ENCODE assay signal across 12 cellular contexts in the genomic region with DNA sequence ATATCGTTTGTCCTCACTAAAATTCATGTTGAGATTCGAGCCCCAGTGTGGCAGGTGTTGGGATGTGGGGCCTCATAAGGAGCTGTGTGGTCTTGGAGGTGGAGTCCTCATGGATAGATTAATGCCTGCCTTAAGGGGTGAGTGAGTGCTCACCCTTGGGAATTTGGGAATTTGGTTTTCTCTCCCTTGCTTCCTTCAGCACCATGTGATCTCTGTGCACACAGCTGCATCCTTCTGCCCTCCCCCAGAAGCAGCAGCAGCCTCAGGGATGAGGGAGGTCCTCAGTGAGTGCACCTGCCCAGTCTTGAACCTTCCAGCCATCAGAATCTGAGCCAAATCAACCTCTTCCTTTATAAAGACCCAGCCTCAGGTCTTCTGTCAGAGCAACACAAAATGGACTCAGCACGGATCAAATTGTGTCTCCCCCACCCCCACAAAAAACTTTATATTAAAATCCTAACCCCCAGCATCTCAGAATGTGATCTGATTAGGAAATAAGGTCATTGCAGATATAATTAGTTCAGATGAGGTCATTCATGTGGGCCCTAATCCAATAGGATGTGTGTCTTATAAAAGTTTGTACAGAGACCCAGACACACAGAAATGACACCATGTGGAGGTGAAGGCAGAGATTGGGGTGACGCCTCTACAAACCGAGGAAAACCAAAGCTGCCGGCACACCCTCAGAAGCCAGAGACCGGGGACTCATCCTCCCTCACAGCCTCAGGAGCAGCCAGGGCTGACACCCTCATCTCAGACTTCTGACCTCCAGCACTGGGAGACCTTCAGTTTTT. TPM values are rescaled to one million over a fixed set of nuclear protein-coding genes. Genes with fewer than 3 reads are reported as not detected.
DNase-seq lines count a peak whose midpoint lies in the region; ATAC-seq, FAIRE-seq and TF ChIP-seq lines count a peak whose summit lies in the region.
"Had no signal": no experiment of that assay in that cellular context is flagged by ENCODE, and none has a peak within 500 bp of the region (broad histone marks: within the 10 kb centered on the region; RNA-seq: fewer than 3 reads in every experiment).

No MANE protein-coding gene starts in this region.

- no peak overlapping the region for H4K5ac ChIP-seq in IMR-90 (ENCODE audit: low read depth, low read length)

- no peak for FAIRE-seq in K562 (lab: Jason Lieb, UNC)

- in situ Hi-C loops in IMR-90 (cut with MboI; ENCODE audit: low sequenced_read_pairs) (no loop called here), K562 (cut with MboI) (no loop called here)

- intact Hi-C loops in IMR-90 (cut with micrococcal nuclease) (no loop called here), K562 (cut with micrococcal nuclease) (no loop called here), left colon (cut with DNase I, micrococcal nuclease) (no loop called here)

- H2AK9ac ChIP-seq in IMR-90 (replicated peaks; ENCODE audit: low read depth, low read length, poor library complexity): no peak overlapping the region

- peak overlapping the region; percentile 45 for H3K27ac Mint-ChIP-seq in T-helper 1 cell treated with Interleukin-12 subunit alpha and Interleukin-12 subunit beta and Interleukin-4 antibody, amounts not matched to agents 30 μg/mL and 1 μg/mL, for 36 hours
- peak overlapping the region; percentile 72 to 88 (median 79) for H3K27ac Mint-ChIP-seq in nephron

- peaks cover 13% of the 10 kb centered on the region for H3K4me1 Mint-ChIP-seq in T-helper 1 cell treated with Interleukin-12 subunit alpha and Interleukin-12 subunit beta and Interleukin-4 antibody, amounts not matched to agents 30 μg/mL and 1 μg/mL, for 36 hours (ENCODE audit: low read depth)
- peaks cover 7% of the 10 kb centered on the region for H3K4me1 Mint-ChIP-seq in nephron

- TF ChIP-seq CTCF in IMR-90 (conservative IDR thresholded peaks at IDR 0.05; ENCODE audit: low read depth, low read length) (no peak), K562 (IDR thresholded peaks at IDR 0.05 in 2 of 3, conservative IDR thresholded peaks at IDR 0.05 in 1 of 3; ENCODE audit: insufficient read depth in 2 of 3, low read depth in 1 of 3, low read length in 3 of 3) (no peak), nephron (IDR thresholded peaks at IDR 0.05; ENCODE audit: unreplicated experiment in 3 of 3) (no peak)

- no peaks in the 10 kb centered on the region for H3K27me3 Mint-ChIP-seq in T-helper 1 cell treated with Interleukin-12 subunit alpha and Interleukin-12 subunit beta and Interleukin-4 antibody, amounts not matched to agents 30 μg/mL and 1 μg/mL, for 36 hours (ENCODE audit: low read depth)
- peaks cover 3% of the 10 kb centered on the region for H3K27me3 Mint-ChIP-seq in nephron (ENCODE audit: low read depth)

- no peak overlapping the region for H3K9ac ChIP-seq in IMR-90 (ENCODE audit: low read depth, low read length)
- peak overlapping the region in 1 of 2 experiments; percentile 23; a peak in 1 of 4 replicates for H3K9ac ChIP-seq in K562 (ENCODE audit: insufficient read depth in 1 of 2, low read depth in 2 of 2, low read length in 2 of 2)

- H3K36me3 ChIP-seq in IMR-90 (ENCODE audit: control insufficient read depth, insufficient read depth, low read length) (peaks cover 21% of the 10 kb centered on the region), K562 (ENCODE audit: control insufficient read depth, insufficient read depth, low read length) (peaks cover 25% of the 10 kb centered on the region; the same call in 1 of the 3 replicates)

- TF ChIP-seq RAD21 in IMR-90 (IDR thresholded peaks at IDR 0.05; ENCODE audit: low read length) (no peak), K562 (CRISPR knock-in tag; conservative IDR thresholded peaks at IDR 0.05 in 1 of 2, IDR thresholded peaks at IDR 0.05 in 1 of 2) (no peak)

- BruUV-seq in IMR-90 (replicated peaks; lab: Mats Ljungman, UMichigan) (TSS peak; percentile 61), K562 (replicated peaks; lab: Mats Ljungman, UMichigan) (TSS peak; percentile 35)

- H3K27ac ChIP-seq in IMR-90 (ENCODE audit: insufficient read depth, low read length) (no peak overlapping the region), K562 (ENCODE audit: extremely low read depth, low read depth, low read length) (no peak overlapping the region)

- no peak overlapping the region for H3K18ac ChIP-seq in IMR-90 (ENCODE audit: low read depth, low read length)

- H3K79me1 ChIP-seq in IMR-90 (ENCODE audit: low read depth in 1 of 2, low read length in 2 of 2): peaks cover 0 to 5% of the 10 kb centered on the region in 2 experiments; a peak in 1 of 4 replicates

- no peak overlapping the region for H2AFZ ChIP-seq in IMR-90 (replicated peaks; ENCODE audit: low read length, poor library complexity)
- H2AFZ ChIP-seq in K562 (ENCODE audit: low read depth, low read length): no peak overlapping the region

- no peak overlapping the region for H3K56ac ChIP-seq in IMR-90 (ENCODE audit: extremely low read depth, insufficient read depth, low read length)

- no peaks in the 10 kb centered on the region for H3K79me2 ChIP-seq in K562 (ENCODE audit: control insufficient read depth, insufficient read depth, low read length)

- no peak for TF ChIP-seq EP300 in K562 (IDR thresholded peaks at IDR 0.05; ENCODE audit: low read length)

- H3K4ac ChIP-seq in IMR-90 (ENCODE audit: low read depth, low read length): no peak overlapping the region

- peaks cover 12% of the 10 kb centered on the region for H3K9me1 ChIP-seq in IMR-90 (ENCODE audit: insufficient read depth, low read length)
- H3K9me1 ChIP-seq in K562 (ENCODE audit: control insufficient read depth, insufficient read depth, low read length): no peaks in the 10 kb centered on the region

- no peak overlapping the region for H3K4me3 Mint-ChIP-seq in T-helper 1 cell treated with Interleukin-12 subunit alpha and Interleukin-12 subunit beta and Interleukin-4 antibody, amounts not matched to agents 30 μg/mL and 1 μg/mL, for 36 hours
- H3K4me3 Mint-ChIP-seq in nephron: no peak overlapping the region

- H3K4me1 ChIP-seq in IMR-90 (ENCODE audit: control insufficient read depth, insufficient read depth, low read length): peaks cover 15% of the 10 kb centered on the region
- peaks cover 0 to 19% of the 10 kb centered on the region in 2 experiments; a peak in 2 of 5 replicates for H3K4me1 ChIP-seq in K562 (replicated peaks in 1 of 2; ENCODE audit: control insufficient read depth in 2 of 2, insufficient read depth in 2 of 2, low read length in 2 of 2)

- TF ChIP-seq POLR2A in IMR-90 (IDR thresholded peaks at IDR 0.05; ENCODE audit: low read depth, low read length) (no peak), K562 (conservative IDR thresholded peaks at IDR 0.05) (peak; percentile 58; the same call in 1 of the 2 replicates)

- H3K36me3 Mint-ChIP-seq in T-helper 1 cell treated with Interleukin-12 subunit alpha and Interleukin-12 subunit beta and Interleukin-4 antibody, amounts not matched to agents 30 μg/mL and 1 μg/mL, for 36 hours (ENCODE audit: low read depth): peaks cover 10% of the 10 kb centered on the region
- peaks cover 24% of the 10 kb centered on the region for H3K36me3 Mint-ChIP-seq in nephron (ENCODE audit: low read depth)

- no peak overlapping the region for H3K4me2 ChIP-seq in IMR-90 (ENCODE audit: low read depth, low read length)
- no peak overlapping the region for H3K4me2 ChIP-seq in K562 (ENCODE audit: insufficient read depth, low read length)

- H3K14ac ChIP-seq in IMR-90 (replicated peaks; ENCODE audit: low read depth, low read length): 0 out of 2 replicates have a peak overlapping the region, but pooled peaks have one; percentile 32

- H3K4me3 ChIP-seq in IMR-90 (ENCODE audit: insufficient read depth, low read depth, low read length) (no peak overlapping the region), K562 (no peak overlapping the region)

- WGBS in IMR-90 (ENCODE audit: extremely low coverage in 2 of 2, insufficient read length in 1 of 2), 2 experiments: no CpG with 5 or more reads among the region's 7 CpGs
- WGBS in K562 (ENCODE audit: insufficient coverage, low coverage, missing lambda C conversion rate): 41% methylated on average over 7 of the region's 7 CpGs

- no peak overlapping the region for H3K23ac ChIP-seq in IMR-90 (ENCODE audit: low read depth, low read length)

- no peaks in the 10 kb centered on the region for H3K9me3 Mint-ChIP-seq in T-helper 1 cell treated with Interleukin-12 subunit alpha and Interleukin-12 subunit beta and Interleukin-4 antibody, amounts not matched to agents 30 μg/mL and 1 μg/mL, for 36 hours
- H3K9me3 Mint-ChIP-seq in nephron: no peaks in the 10 kb centered on the region

- no peak overlapping the region for H2BK20ac ChIP-seq in IMR-90 (ENCODE audit: low read depth, low read length)

- H2BK120ac ChIP-seq in IMR-90 (ENCODE audit: low read depth, low read length): no peak overlapping the region

- DNase-seq in T-helper 1 cell: no peak
- DNase-seq in IMR-90: no peak
- no peak for DNase-seq in K562 (ENCODE audit: extremely low read depth in 1 of 4, low spot score in 3 of 4)
- DNase-seq in islet precursor cell: no peak
- no peak for DNase-seq in left colon
- DNase-seq in effector CD4-positive, alpha-beta T cell: no peak
- DNase-seq: activated gamma-delta T cell treated with Interleukin-2 at 50 U/mL for 16 hours, KBM-7, NCI-H748 treated with DMSO at 0.1 percent for 48 hours had no signal

- no peaks in the 10 kb centered on the region for H3K9me3 ChIP-seq in IMR-90 (ENCODE audit: control insufficient read depth, insufficient read depth, low read length)
- H3K9me3 ChIP-seq in K562 (replicated peaks; ENCODE audit: control insufficient read depth, insufficient read depth, low read depth, low read length): no peaks in the 10 kb centered on the region

- H2BK5ac ChIP-seq in IMR-90 (ENCODE audit: low read depth, low read length, poor library complexity, severe bottlenecking): no peak overlapping the region

- CTCF ChIA-PET in IMR-90 (lab: Yijun Ruan, JAX) (interaction anchor here (1.7 kb wide), 1 partner anchor 8 kb away, joined by 7 read pairs; no protein-coding TSS in a partner anchor), K562 (lab: Yijun Ruan, JAX; ENCODE audit: low intra/inter-chr PET ratio) (no interaction called here)

- H3K27me3 ChIP-seq in IMR-90 (ENCODE audit: control insufficient read depth, insufficient read depth, low read length) (no peaks in the 10 kb centered on the region), K562 (ENCODE audit: control insufficient read depth in 2 of 2, insufficient read depth in 2 of 2, low read length in 2 of 2) (no peaks in the 10 kb centered on the region)

- 0 out of 4 replicates have a peak overlapping the region, but pooled peaks of 1 of the 2 experiments have one; percentile 19 for H4K8ac ChIP-seq in IMR-90 (ENCODE audit: low read depth in 2 of 2, low read length in 2 of 2)

- ATAC-seq in IMR-90 (ENCODE audit: low read depth) (peak; percentile 10), K562 (no peak), left colon (no peak)

- H2AK5ac ChIP-seq in IMR-90 (ENCODE audit: low read depth, low read length): peak overlapping the region; percentile 43; the same call in 1 of the 2 replicates

- H4K20me1 ChIP-seq in IMR-90 (ENCODE audit: insufficient read depth, low read length) (peaks cover 21% of the 10 kb centered on the region), K562 (replicated peaks; ENCODE audit: control insufficient read depth, insufficient read depth, low read length) (no peaks in the 10 kb centered on the region)

- no peak overlapping the region for H4K91ac ChIP-seq in IMR-90 (ENCODE audit: insufficient read depth, low read depth, low read length)

- H2BK15ac ChIP-seq in IMR-90 (ENCODE audit: low read depth, low read length): no peak overlapping the region

- POLR2A ChIA-PET in IMR-90 (lab: Charles Lee; ENCODE audit: unreplicated experiment) (no interaction called here), K562 (lab: Yijun Ruan, JAX) (interaction anchor here (0.6 to 1.7 kb wide), 3 partner anchors 9 to 1002 kb away, joined by 3 to 7 read pairs (median 3); no protein-coding TSS in a partner anchor)

- dilution Hi-C loops in IMR-90 (cut with HindIII; ENCODE audit: low sequenced_read_pairs, unreplicated experiment): no loop called here

RNA-seq across cellular contexts. Expression of a gene that starts 12.9 kb away (rescaled TPM):
- 35.8 and 38.3 TPM in 2 replicates for total RNA-seq in IMR-90 (2012; rRNA removed)
- 56.1 and 62.0 TPM in 2 replicates for polyA plus RNA-seq in IMR-90 (2012; rRNA removed)
- polyA plus RNA-seq in IMR-90 (2012; cell fraction: cytosol; rRNA removed): 49.6 and 59.9 TPM in 2 replicates
- polyA plus RNA-seq in IMR-90 (2012; cell fraction: nucleus; rRNA removed; ENCODE audit: low replicate concordance): 149 and 158 TPM in 2 replicates
- 79.5 and 196 TPM in 2 replicates for total RNA-seq in K562 (2011; cell fraction: chromatin; rRNA removed; ENCODE audit: low replicate concordance)
- 87.7 and 88.8 TPM in 2 replicates for total RNA-seq in K562 (2011; cell fraction: nucleolus; rRNA removed)
- 87.0 and 108 TPM in 2 replicates for total RNA-seq in K562 (2011; cell fraction: nucleoplasm; rRNA removed)
- total RNA-seq in K562 (2014; rRNA removed): 31.8 and 34.9 TPM in 2 replicates
- 14.7 and 15.9 TPM in 2 replicates for total RNA-seq in K562 (2014; rRNA removed; fragmentation: Illumina TruSeq; extraction: Trizol)
- 19.3 and 20.3 TPM in 2 replicates for total RNA-seq in K562 (2015; rRNA removed; fragmentation: Illumina TruSeq; extraction: Trizol)
- total RNA-seq in K562 (2021): 37.8 and 43.8 TPM in 2 replicates
- polyA plus RNA-seq in K562 (2011; rRNA removed): 23.8 and 34.3 TPM in 2 replicates
- 28.3 and 30.8 TPM in 2 replicates for polyA plus RNA-seq in K562 (2011; cell fraction: cytosol; rRNA removed)
- polyA plus RNA-seq in K562 (2011; cell fraction: nucleus; rRNA removed): 96.2 and 120 TPM in 2 replicates
- polyA plus RNA-seq in K562 (2012): 34.7 and 66.7 TPM in 2 replicates
- polyA plus RNA-seq in K562 (2014; fragmentation: Illumina TruSeq; extraction: Trizol): 31.5 and 33.7 TPM in 2 replicates
- polyA plus RNA-seq in K562 (2014; fragmentation: Nextera tagmentation; extraction: Ambion mirVana): 1 to 10 TPM; 1.8 to 4.0 TPM
- 38.1 and 45.2 TPM in 2 replicates for polyA plus RNA-seq in K562 (2014; rRNA removed)
- polyA minus RNA-seq in K562 (2011; rRNA and poly(A)+ RNA removed): 22.5 and 23.2 TPM in 2 replicates
- polyA minus RNA-seq in K562 (2011; cell fraction: cytosol; rRNA and poly(A)+ RNA removed): 13.0 and 20.7 TPM in 2 replicates
- polyA minus RNA-seq in K562 (2011; cell fraction: nucleus; rRNA and poly(A)+ RNA removed): 33.0 and 46.9 TPM in 2 replicates
- total RNA-seq in left colon: 10 to 100 TPM; 68.3 to 75.6 TPM

RNA-seq across cellular contexts. Expression of a gene that starts 26.7 kb away (rescaled TPM):
- under 0.01 and 0.18 TPM in 2 replicates for total RNA-seq in IMR-90 (2012; rRNA removed)
- 0.34 and 0.39 TPM in 2 replicates for polyA plus RNA-seq in IMR-90 (2012; rRNA removed)
- 0.11 and 0.29 TPM in 2 replicates for polyA plus RNA-seq in IMR-90 (2012; cell fraction: cytosol; rRNA removed)
- 2.0 and 4.1 TPM in 2 replicates for polyA plus RNA-seq in IMR-90 (2012; cell fraction: nucleus; rRNA removed; ENCODE audit: low replicate concordance)
- total RNA-seq in K562 (2011; cell fraction: chromatin; rRNA removed; ENCODE audit: low replicate concordance): 5.6 and 11.8 TPM in 2 replicates
- total RNA-seq in K562 (2011; cell fraction: nucleolus; rRNA removed): 6.8 and 8.0 TPM in 2 replicates
- 6.1 and 6.6 TPM in 2 replicates for total RNA-seq in K562 (2011; cell fraction: nucleoplasm; rRNA removed)
- 0.18 and 0.41 TPM in 2 replicates for total RNA-seq in K562 (2014; rRNA removed)
- 0.45 and 0.47 TPM in 2 replicates for total RNA-seq in K562 (2014; rRNA removed; fragmentation: Illumina TruSeq; extraction: Trizol)
- total RNA-seq in K562 (2015; rRNA removed; fragmentation: Illumina TruSeq; extraction: Trizol): 0.76 and 0.94 TPM in 2 replicates
- total RNA-seq in K562 (2021): 1.4 and 1.6 TPM in 2 replicates
- 0.54 and 0.74 TPM in 2 replicates for polyA plus RNA-seq in K562 (2011; rRNA removed)
- polyA plus RNA-seq in K562 (2011; cell fraction: cytosol; rRNA removed): 0.37 and 0.38 TPM in 2 replicates
- polyA plus RNA-seq in K562 (2011; cell fraction: nucleus; rRNA removed): 2.4 and 2.6 TPM in 2 replicates
- polyA plus RNA-seq in K562 (2012): 0.52 and 0.83 TPM in 2 replicates
- polyA plus RNA-seq in K562 (2014; fragmentation: Illumina TruSeq; extraction: Trizol): 0.46 and 0.49 TPM in 2 replicates
- under 1 TPM; 0.15 to 0.38 TPM for polyA plus RNA-seq in K562 (2014; fragmentation: Nextera tagmentation; extraction: Ambion mirVana)
- 0.59 and 1.2 TPM in 2 replicates for polyA plus RNA-seq in K562 (2014; rRNA removed)
- polyA minus RNA-seq in K562 (2011; rRNA and poly(A)+ RNA removed): 0.91 and 1.2 TPM in 2 replicates
- 1.0 and 1.3 TPM in 2 replicates for polyA minus RNA-seq in K562 (2011; cell fraction: cytosol; rRNA and poly(A)+ RNA removed)
- polyA minus RNA-seq in K562 (2011; cell fraction: nucleus; rRNA and poly(A)+ RNA removed): 0.89 and 1.3 TPM in 2 replicates
- 1 to 10 TPM in 1 of 2 donors, under 1 TPM in 1; 0.34 to 1.2 TPM for total RNA-seq in left colon

RNA-seq across cellular contexts. Expression of a gene that starts 29.6 kb away (rescaled TPM):
- total RNA-seq in IMR-90 (2012; rRNA removed): 0.18 TPM in 1 of 2 replicates, not detected in the other
- polyA plus RNA-seq in IMR-90 (2012; rRNA removed): 0.60 and 0.87 TPM in 2 replicates
- polyA plus RNA-seq in IMR-90 (2012; cell fraction: cytosol; rRNA removed): 0.70 and 0.79 TPM in 2 replicates
- 2.9 and 5.0 TPM in 2 replicates for polyA plus RNA-seq in IMR-90 (2012; cell fraction: nucleus; rRNA removed; ENCODE audit: low replicate concordance)
- 1.5 and 3.5 TPM in 2 replicates for total RNA-seq in K562 (2011; cell fraction: chromatin; rRNA removed; ENCODE audit: low replicate concordance)
- total RNA-seq in K562 (2011; cell fraction: nucleolus; rRNA removed): 3.8 and 4.1 TPM in 2 replicates
- total RNA-seq in K562 (2011; cell fraction: nucleoplasm; rRNA removed): 1.5 and 2.4 TPM in 2 replicates
- 4.9 and 5.1 TPM in 2 replicates for total RNA-seq in K562 (2014; rRNA removed)
- 0.45 and 0.76 TPM in 2 replicates for total RNA-seq in K562 (2014; rRNA removed; fragmentation: Illumina TruSeq; extraction: Trizol)
- total RNA-seq in K562 (2015; rRNA removed; fragmentation: Illumina TruSeq; extraction: Trizol): 2.0 and 2.5 TPM in 2 replicates
- total RNA-seq in K562 (2021): 10.2 and 12.3 TPM in 2 replicates
- 0.35 and 0.66 TPM in 2 replicates for polyA plus RNA-seq in K562 (2011; rRNA removed)
- 0.53 and 1.7 TPM in 2 replicates for polyA plus RNA-seq in K562 (2011; cell fraction: cytosol; rRNA removed)
- 1.5 and 2.7 TPM in 2 replicates for polyA plus RNA-seq in K562 (2011; cell fraction: nucleus; rRNA removed)
- polyA plus RNA-seq in K562 (2012): 3.7 and 4.7 TPM in 2 replicates
- 1.1 and 2.1 TPM in 2 replicates for polyA plus RNA-seq in K562 (2014; fragmentation: Illumina TruSeq; extraction: Trizol)
- polyA plus RNA-seq in K562 (2014; fragmentation: Nextera tagmentation; extraction: Ambion mirVana): not detected
- polyA plus RNA-seq in K562 (2014; rRNA removed): 2.8 and 3.3 TPM in 2 replicates
- polyA minus RNA-seq in K562 (2011; rRNA and poly(A)+ RNA removed): 0.14 and 0.15 TPM in 2 replicates
- 2.3 and 3.2 TPM in 2 replicates for polyA minus RNA-seq in K562 (2011; cell fraction: cytosol; rRNA and poly(A)+ RNA removed)
- polyA minus RNA-seq in K562 (2011; cell fraction: nucleus; rRNA and poly(A)+ RNA removed): 1.1 and 1.2 TPM in 2 replicates
- 1 to 10 TPM in 1 of 2 donors, under 1 TPM in 1; 0.87 to 1.1 TPM for total RNA-seq in left colon
- polyA plus RNA-seq: BJ had no signal

RNA-seq across cellular contexts. Expression of a gene that starts 36.3 kb away (rescaled TPM):
- total RNA-seq in IMR-90 (2012; rRNA removed): 22.0 and 32.5 TPM in 2 replicates
- 22.5 and 25.2 TPM in 2 replicates for polyA plus RNA-seq in IMR-90 (2012; rRNA removed)
- 20.0 and 42.6 TPM in 2 replicates for polyA plus RNA-seq in IMR-90 (2012; cell fraction: cytosol; rRNA removed)
- polyA plus RNA-seq in IMR-90 (2012; cell fraction: nucleus; rRNA removed; ENCODE audit: low replicate concordance): 13.1 and 26.6 TPM in 2 replicates
- 26.3 and 57.2 TPM in 2 replicates for total RNA-seq in K562 (2011; cell fraction: chromatin; rRNA removed; ENCODE audit: low replicate concordance)
- total RNA-seq in K562 (2011; cell fraction: nucleolus; rRNA removed): 42.0 and 43.3 TPM in 2 replicates
- total RNA-seq in K562 (2011; cell fraction: nucleoplasm; rRNA removed): 29.6 and 33.7 TPM in 2 replicates
- total RNA-seq in K562 (2014; rRNA removed): 44.0 and 48.7 TPM in 2 replicates
- total RNA-seq in K562 (2014; rRNA removed; fragmentation: Illumina TruSeq; extraction: Trizol): 20.4 and 21.2 TPM in 2 replicates
- 47.2 and 50.6 TPM in 2 replicates for total RNA-seq in K562 (2015; rRNA removed; fragmentation: Illumina TruSeq; extraction: Trizol)
- total RNA-seq in K562 (2021): 87.2 and 88.2 TPM in 2 replicates
- polyA plus RNA-seq in K562 (2011; rRNA removed): 22.2 and 22.4 TPM in 2 replicates
- 20.0 and 52.3 TPM in 2 replicates for polyA plus RNA-seq in K562 (2011; cell fraction: cytosol; rRNA removed)
- 13.5 and 20.7 TPM in 2 replicates for polyA plus RNA-seq in K562 (2011; cell fraction: nucleus; rRNA removed)
- polyA plus RNA-seq in K562 (2012): 26.6 and 47.2 TPM in 2 replicates
- polyA plus RNA-seq in K562 (2014; fragmentation: Illumina TruSeq; extraction: Trizol): 24.5 and 44.3 TPM in 2 replicates
- 1 to 10 TPM; 1.5 to 2.6 TPM for polyA plus RNA-seq in K562 (2014; fragmentation: Nextera tagmentation; extraction: Ambion mirVana)
- polyA plus RNA-seq in K562 (2014; rRNA removed): 51.4 and 55.4 TPM in 2 replicates
- polyA minus RNA-seq in K562 (2011; rRNA and poly(A)+ RNA removed): 11.4 and 14.9 TPM in 2 replicates
- 25.1 and 33.2 TPM in 2 replicates for polyA minus RNA-seq in K562 (2011; cell fraction: cytosol; rRNA and poly(A)+ RNA removed)
- polyA minus RNA-seq in K562 (2011; cell fraction: nucleus; rRNA and poly(A)+ RNA removed): 12.3 and 17.1 TPM in 2 replicates
- 10 to 100 TPM; 22.3 to 25.1 TPM for total RNA-seq in left colon
